Comparison of ENCODE assay signal across 18 cellular contexts in the genomic region with DNA sequence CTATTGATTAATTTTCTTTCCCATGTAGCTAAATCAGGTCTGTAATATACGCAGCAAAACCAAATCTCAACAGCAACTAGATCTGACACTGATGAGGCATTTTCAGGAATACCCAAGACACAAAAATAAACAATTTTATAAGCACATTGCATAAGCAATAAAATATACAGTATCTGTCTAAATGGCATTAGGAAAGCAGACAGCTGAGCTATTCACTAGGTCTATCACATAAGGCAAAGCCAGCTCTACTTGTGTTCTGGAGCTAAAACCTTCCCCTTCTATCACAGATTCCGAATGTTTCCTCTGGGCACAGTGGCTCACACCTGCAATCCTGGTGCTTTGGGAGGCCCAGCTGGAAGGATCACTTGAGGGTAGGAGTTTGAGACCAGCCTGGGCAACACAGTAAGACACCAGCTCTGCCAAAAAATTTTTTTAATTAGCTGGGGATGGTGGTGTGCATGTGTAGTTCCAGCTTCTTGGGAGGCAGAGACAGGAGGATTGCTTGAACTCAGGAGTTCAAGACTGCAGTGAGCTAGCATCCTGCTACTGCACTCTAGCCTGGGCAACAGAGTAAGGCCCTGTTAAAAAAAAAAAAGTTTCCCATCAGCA. TPM values are rescaled to one million over a fixed set of nuclear protein-coding genes. Genes with fewer than 3 reads are reported as not detected.
DNase-seq lines count a peak whose midpoint lies in the region; FAIRE-seq and TF ChIP-seq lines count a peak whose summit lies in the region.
"Had no signal": no experiment of that assay in that cellular context is flagged by ENCODE, and none has a peak within 500 bp of the region (broad histone marks: within the 10 kb centered on the region; RNA-seq: fewer than 3 reads in every experiment).

No MANE protein-coding gene starts in this region.

- POLR2A ChIA-PET in activated CD4-positive, alpha-beta memory T cell treated with anti-CD3 and anti-CD28 coated beads for 36 hours (lab: Charles Lee), result interaction anchor here (0.6 to 2.3 kb wide), 2 partner anchors 20 to 87 kb away, joined by 3 to 12 read pairs; a partner anchor contains a TSS
- POLR2A ChIA-PET in activated CD4-positive, alpha-beta memory T cell treated with anti-CD3 and anti-CD28 coated beads, Interleukin-2, amount 10 ng/mL, durations not matched to agents 7 days and 5 days (lab: Charles Lee), result interaction anchor here (0.8 to 10.3 kb wide), 9 partner anchors 14 to 162 kb away, joined by 3 to 83 read pairs (median 4); a partner anchor contains a TSS
- POLR2A ChIA-PET in H1 (lab: Charles Lee; ENCODE audit: partially characterized antibody), result interaction anchor here (0.9 to 1.8 kb wide), 6 partner anchors 17 to 160 kb away, joined by 3 to 9 read pairs (median 4); a partner anchor contains a TSS
- POLR2A ChIA-PET in SK-N-SH (lab: Yijun Ruan, JAX), result interaction anchor here (1.5 kb wide), 1 partner anchor 20 kb away, joined by 4 read pairs; no protein-coding TSS in a partner anchor

- H3K27ac Mint-ChIP-seq in activated CD4-positive, alpha-beta memory T cell treated with anti-CD3 and anti-CD28 coated beads for 36 hours, result peak overlapping the region; percentile 49
- no peak overlapping the region for H3K27ac Mint-ChIP-seq in activated CD4-positive, alpha-beta memory T cell treated with anti-CD3 and anti-CD28 coated beads, Interleukin-2, amount 10 ng/mL, durations not matched to agents 7 days and 5 days
- H3K27ac Mint-ChIP-seq in neural progenitor cell, result no peak overlapping the region

- H3K4me1 Mint-ChIP-seq in activated CD4-positive, alpha-beta memory T cell treated with anti-CD3 and anti-CD28 coated beads for 36 hours (ENCODE audit: low read depth), result peaks cover 48% of the 10 kb centered on the region
- H3K4me1 Mint-ChIP-seq in activated CD4-positive, alpha-beta memory T cell treated with anti-CD3 and anti-CD28 coated beads, Interleukin-2, amount 10 ng/mL, durations not matched to agents 7 days and 5 days, result peaks cover 56% of the 10 kb centered on the region
- H3K4me1 Mint-ChIP-seq in neural progenitor cell, result peaks cover 9% of the 10 kb centered on the region

- intact Hi-C loops in activated CD4-positive, alpha-beta memory T cell treated with anti-CD3 and anti-CD28 coated beads for 36 hours (cut with micrococcal nuclease), result no loop called here

- H3K9me3 Mint-ChIP-seq in activated CD4-positive, alpha-beta memory T cell treated with anti-CD3 and anti-CD28 coated beads for 36 hours, result no peaks in the 10 kb centered on the region
- no peaks in the 10 kb centered on the region for H3K9me3 Mint-ChIP-seq in activated CD4-positive, alpha-beta memory T cell treated with anti-CD3 and anti-CD28 coated beads, Interleukin-2, amount 10 ng/mL, durations not matched to agents 7 days and 5 days
- no peaks in the 10 kb centered on the region for H3K9me3 Mint-ChIP-seq in neural progenitor cell
- H3K9me3 Mint-ChIP-seq: neural crest cell had no signal

- TF ChIP-seq CTCF in H1 (IDR thresholded peaks at IDR 0.05; ENCODE audit: control extremely low read depth in 1 of 3, insufficient read depth in 1 of 3, low read depth in 1 of 3, low read length in 3 of 3) (no peak), neural progenitor cell (IDR thresholded peaks at IDR 0.05) (no peak), suprapubic skin (IDR thresholded peaks at IDR 0.05) (no peak), SK-N-SH (IDR thresholded peaks at IDR 0.05) (no peak)

- H3K27me3 ChIP-seq in Karpas-422 (ENCODE audit: low read length) (no peaks in the 10 kb centered on the region), H1 (replicated peaks in 1 of 4; ENCODE audit: control insufficient read depth in 3 of 4, extremely low read depth in 1 of 4, insufficient read depth in 3 of 4, low read length in 3 of 4) (no peaks in the 10 kb centered on the region), neural progenitor cell (no peaks in the 10 kb centered on the region), suprapubic skin (no peaks in the 10 kb centered on the region), SK-N-SH (ENCODE audit: insufficient read depth) (no peaks in the 10 kb centered on the region)
- H3K27me3 ChIP-seq: heart left ventricle, left lung, vagina had no signal

- H3K9ac ChIP-seq in Karpas-422 (ENCODE audit: low read length) (no peak overlapping the region), H1 (replicated peaks in 1 of 4; ENCODE audit: extremely low read depth in 1 of 4, low read depth in 3 of 4, low read length in 3 of 4) (no peak overlapping the region; a peak in 2 of 7 replicates), neural progenitor cell (no peak overlapping the region), SK-N-SH (no peak overlapping the region)

- no peak overlapping the region for H3K56ac ChIP-seq in H1 (replicated peaks; ENCODE audit: insufficient read length, low read depth, low read length)

- no peaks in the 10 kb centered on the region for H3K9me3 ChIP-seq in Karpas-422 (ENCODE audit: low read length)
- no peaks in the 10 kb centered on the region for H3K9me3 ChIP-seq in H1 (ENCODE audit: insufficient read depth in 2 of 2, low read depth in 1 of 2, low read length in 1 of 2)
- no peaks in the 10 kb centered on the region for H3K9me3 ChIP-seq in neural progenitor cell (ENCODE audit: low read depth)
- no peaks in the 10 kb centered on the region for H3K9me3 ChIP-seq in suprapubic skin
- no peaks in the 10 kb centered on the region for H3K9me3 ChIP-seq in SK-N-SH
- H3K9me3 ChIP-seq: heart left ventricle, left lung, vagina had no signal

- H3K27me3 Mint-ChIP-seq in activated CD4-positive, alpha-beta memory T cell treated with anti-CD3 and anti-CD28 coated beads for 36 hours, result no peaks in the 10 kb centered on the region
- H3K27me3 Mint-ChIP-seq in activated CD4-positive, alpha-beta memory T cell treated with anti-CD3 and anti-CD28 coated beads, Interleukin-2, amount 10 ng/mL, durations not matched to agents 7 days and 5 days, result no peaks in the 10 kb centered on the region
- no peaks in the 10 kb centered on the region for H3K27me3 Mint-ChIP-seq in neural progenitor cell (ENCODE audit: insufficient read depth, low read depth)

- 79% methylated on average over 2 of the region's 2 CpGs; no CpG with 5 or more reads in 1 of the 2 experiments for WGBS in H1 (ENCODE audit: extremely low coverage in 1 of 2, insufficient coverage in 1 of 2, insufficient read length in 1 of 2, insufficient replicate concordance in 2 of 2, low coverage in 1 of 2, low lambda C conversion rate in 2 of 2, missing lambda C conversion rate in 1 of 2), 2 experiments
- 94% methylated on average over 2 of the region's 2 CpGs for WGBS in suprapubic skin
- 91% methylated on average over 2 of the region's 2 CpGs for WGBS in SK-N-SH (ENCODE audit: low lambda C conversion rate)

- H3K4me3 ChIP-seq in Karpas-422 (ENCODE audit: low read length), result no peak overlapping the region
- H3K4me3 ChIP-seq in H1 (ENCODE audit: extremely low read depth in 1 of 4, insufficient read depth in 2 of 4, low read depth in 3 of 4, low read length in 4 of 4), result no peak overlapping the region; a peak in 1 of 8 replicates
- no peak overlapping the region for H3K4me3 ChIP-seq in neural progenitor cell
- H3K4me3 ChIP-seq in suprapubic skin, result no peak overlapping the region
- no peak overlapping the region for H3K4me3 ChIP-seq in SK-N-SH (ENCODE audit: low read depth in 2 of 2, low read length in 1 of 2)
- H3K4me3 ChIP-seq: heart left ventricle, left lung, vagina had no signal

- H3K23ac ChIP-seq in H1 (ENCODE audit: insufficient read length), result no peak overlapping the region

- no peak overlapping the region for H3K4ac ChIP-seq in H1 (replicated peaks; ENCODE audit: insufficient read length, low read depth, low read length)

- peaks cover 2% of the 10 kb centered on the region; the same call in 1 of the 2 replicates for H3K79me1 ChIP-seq in H1 (ENCODE audit: low read depth, low read length)

- peaks cover 11% of the 10 kb centered on the region for H3K36me3 Mint-ChIP-seq in activated CD4-positive, alpha-beta memory T cell treated with anti-CD3 and anti-CD28 coated beads for 36 hours
- H3K36me3 Mint-ChIP-seq in activated CD4-positive, alpha-beta memory T cell treated with anti-CD3 and anti-CD28 coated beads, Interleukin-2, amount 10 ng/mL, durations not matched to agents 7 days and 5 days (ENCODE audit: low read depth), result peaks cover 20% of the 10 kb centered on the region
- no peaks in the 10 kb centered on the region for H3K36me3 Mint-ChIP-seq in neural progenitor cell

- H4K20me1 ChIP-seq in Karpas-422 (ENCODE audit: insufficient read depth, low read depth, low read length) (peaks cover 21% of the 10 kb centered on the region), H1 (replicated peaks in 1 of 2; ENCODE audit: control insufficient read depth in 1 of 2, insufficient read depth in 2 of 2, low read length in 2 of 2) (peaks cover 0 to 4% of the 10 kb centered on the region in 2 experiments), neural progenitor cell (ENCODE audit: low read depth) (peaks cover 8% of the 10 kb centered on the region), SK-N-SH (ENCODE audit: insufficient read depth) (no peaks in the 10 kb centered on the region)

- CTCF ChIA-PET in activated CD4-positive, alpha-beta memory T cell treated with anti-CD3 and anti-CD28 coated beads for 36 hours (lab: Charles Lee), result interaction anchor here (0.7 to 1.3 kb wide), 2 partner anchors 25 to 30 kb away, joined by 3 to 5 read pairs; no protein-coding TSS in a partner anchor
- CTCF ChIA-PET in activated CD4-positive, alpha-beta memory T cell treated with anti-CD3 and anti-CD28 coated beads, Interleukin-2, amount 10 ng/mL, durations not matched to agents 7 days and 5 days (lab: Charles Lee), result interaction anchor here (1.5 to 2.2 kb wide), 2 partner anchors 20 to 24 kb away, joined by 7 read pairs; a partner anchor contains a TSS
- CTCF ChIA-PET in H1 (lab: Charles Lee; ENCODE audit: partially characterized antibody), result interaction anchor here (0.6 to 2.5 kb wide), 11 partner anchors 10 to 176 kb away, joined by 3 to 8 read pairs (median 4); no protein-coding TSS in a partner anchor
- CTCF ChIA-PET in SK-N-SH (lab: Yijun Ruan, JAX), result interaction anchor here (1.5 to 1.7 kb wide), 2 partner anchors 31 to 71 kb away, joined by 3 read pairs; no protein-coding TSS in a partner anchor

- H2BK20ac ChIP-seq in H1 (ENCODE audit: low read length), result no peak overlapping the region

- no peaks in the 10 kb centered on the region for H3K36me3 ChIP-seq in Karpas-422 (ENCODE audit: insufficient read depth, low read length)
- H3K36me3 ChIP-seq in H1 (ENCODE audit: control insufficient read depth in 2 of 4, insufficient read depth in 4 of 4, low read length in 3 of 4), result no peaks in the 10 kb centered on the region
- H3K36me3 ChIP-seq in neural progenitor cell, result no peaks in the 10 kb centered on the region
- no peaks in the 10 kb centered on the region for H3K36me3 ChIP-seq in suprapubic skin
- H3K36me3 ChIP-seq in SK-N-SH (replicated peaks in 1 of 2; ENCODE audit: control insufficient read depth in 1 of 2, insufficient read depth in 2 of 2, low read length in 1 of 2), result no peaks in the 10 kb centered on the region
- H3K36me3 ChIP-seq: vagina had no signal

- H3K14ac ChIP-seq in H1 (ENCODE audit: insufficient read length), result no peak overlapping the region

- H3K9me2 ChIP-seq in Karpas-422 (replicated peaks; ENCODE audit: insufficient read depth, low read length) (no peaks in the 10 kb centered on the region), SK-N-SH (no peaks in the 10 kb centered on the region)

- H4K5ac ChIP-seq in H1 (ENCODE audit: insufficient read length, low read depth, low read length), result no peak overlapping the region

- TF ChIP-seq POLR2A in H1 (IDR thresholded peaks at IDR 0.05; ENCODE audit: control extremely low read depth in 1 of 2, low read depth in 2 of 2, low read length in 2 of 2) (no peak), suprapubic skin (IDR thresholded peaks at IDR 0.05) (no peak)

- no peak overlapping the region for H2BK120ac ChIP-seq in H1 (replicated peaks; ENCODE audit: low read depth, low read length)

- H4K8ac ChIP-seq in H1 (ENCODE audit: extremely low read depth, insufficient read depth, low read length), result no peak overlapping the region

- no peak for DNase-seq in activated CD4-positive, alpha-beta memory T cell treated with anti-CD3 and anti-CD28 coated beads for 36 hours
- no peak for DNase-seq in activated CD4-positive, alpha-beta memory T cell treated with anti-CD3 and anti-CD28 coated beads, Interleukin-2, amount 10 ng/mL, durations not matched to agents 7 days and 5 days
- DNase-seq in Karpas-422, result no peak
- no peak for DNase-seq in H1 (ENCODE audit: low read depth in 1 of 2, low spot score in 2 of 2)
- DNase-seq in neural progenitor cell (ENCODE audit: low spot score), result peak; percentile 16
- no peak for DNase-seq in suprapubic skin (ENCODE audit: low spot score in 2 of 2)
- no peak for DNase-seq in H4 (ENCODE audit: low spot score)
- no peak for DNase-seq in SK-N-SH
- DNase-seq: activated CD8-positive, alpha-beta memory T cell treated with anti-CD3 and anti-CD28 coated beads, Interleukin-2, amount 50 U/mL, for 4 hours; heart left ventricle; Kasumi-1; left lung; NCI-H146; stimulated activated CD4-positive, alpha-beta T cell treated with anti-CD3 and anti-CD28 coated beads, Interleukin-2, amount 100 ng/mL, for 24 hours; WERI-Rb-1 had no signal

- H2BK15ac ChIP-seq in H1 (ENCODE audit: low read length), result no peak overlapping the region

- H3F3A ChIP-seq in neural progenitor cell (ENCODE audit: low read depth) (peaks cover 19% of the 10 kb centered on the region), SK-N-SH (replicated peaks; ENCODE audit: insufficient read depth) (no peaks in the 10 kb centered on the region)

- no peak overlapping the region for H3K4me3 Mint-ChIP-seq in activated CD4-positive, alpha-beta memory T cell treated with anti-CD3 and anti-CD28 coated beads for 36 hours
- no peak overlapping the region for H3K4me3 Mint-ChIP-seq in activated CD4-positive, alpha-beta memory T cell treated with anti-CD3 and anti-CD28 coated beads, Interleukin-2, amount 10 ng/mL, durations not matched to agents 7 days and 5 days
- H3K4me3 Mint-ChIP-seq in neural progenitor cell, result no peak overlapping the region
- H3K4me3 Mint-ChIP-seq: neural crest cell had no signal

- H3K27ac ChIP-seq in Karpas-422 (ENCODE audit: low read length), result peak overlapping the region; percentile 43; the same call in 1 of the 2 replicates
- no peak overlapping the region for H3K27ac ChIP-seq in H1 (ENCODE audit: low read depth, low read length)
- H3K27ac ChIP-seq in neural progenitor cell, result peak overlapping the region; percentile 73
- no peak overlapping the region for H3K27ac ChIP-seq in suprapubic skin
- no peak overlapping the region for H3K27ac ChIP-seq in SK-N-SH (ENCODE audit: low read depth in 2 of 2, low read length in 1 of 2)
- H3K27ac ChIP-seq: heart left ventricle, vagina, WERI-Rb-1 had no signal

- no peak overlapping the region for H2AK5ac ChIP-seq in H1 (ENCODE audit: low read depth, low read length)

- TF ChIP-seq RAD21 in H1 (IDR thresholded peaks at IDR 0.05 in 1 of 2, conservative IDR thresholded peaks at IDR 0.05 in 1 of 2; ENCODE audit: low read depth in 2 of 2, low read length in 2 of 2) (no peak), SK-N-SH (IDR thresholded peaks at IDR 0.05; ENCODE audit: low read length) (no peak)

- H3K4me1 ChIP-seq in Karpas-422 (ENCODE audit: low read length), result peaks cover 46% of the 10 kb centered on the region
- peaks cover 0 to 12% (median 5%) of the 10 kb centered on the region in 4 experiments; a peak in 5 of 7 replicates for H3K4me1 ChIP-seq in H1 (replicated peaks in 1 of 4; ENCODE audit: control insufficient read depth in 3 of 4, insufficient read depth in 4 of 4, low read length in 3 of 4)
- H3K4me1 ChIP-seq in neural progenitor cell, result peaks cover 15% of the 10 kb centered on the region
- H3K4me1 ChIP-seq in suprapubic skin, result peaks cover 21% of the 10 kb centered on the region
- no peaks in the 10 kb centered on the region; a peak in 1 of 4 replicates for H3K4me1 ChIP-seq in SK-N-SH (ENCODE audit: control insufficient read depth in 1 of 2, insufficient read depth in 2 of 2, low read depth in 1 of 2, low read length in 1 of 2)

- no peak overlapping the region for H4K91ac ChIP-seq in H1 (replicated peaks; ENCODE audit: insufficient read length, low read length)

- H3K18ac ChIP-seq in H1 (ENCODE audit: extremely low read depth, low read length), result no peak overlapping the region

- TF ChIP-seq EP300 in H1 (IDR thresholded peaks at IDR 0.05; ENCODE audit: borderline replicate concordance in 1 of 2, low read depth in 2 of 2, low read length in 2 of 2) (no peak), suprapubic skin (IDR thresholded peaks at IDR 0.05) (no peak), SK-N-SH (IDR thresholded peaks at IDR 0.05; ENCODE audit: borderline replicate concordance in 1 of 2, low read depth in 1 of 2, low read length in 1 of 2) (no peak)

- H3K4me2 ChIP-seq in Karpas-422 (ENCODE audit: low read depth, low read length, poor library complexity, severe bottlenecking) (peak overlapping the region; percentile 19), H1 (ENCODE audit: insufficient read depth in 1 of 2, low read depth in 2 of 2, low read length in 2 of 2) (peak overlapping the region; percentile 3 to 42; a peak in 1 of 4 replicates), neural progenitor cell (peak overlapping the region; percentile 53), SK-N-SH (no peak overlapping the region)

- H2BK12ac ChIP-seq in H1 (ENCODE audit: low read depth, low read length), result 0 out of 2 replicates have a peak overlapping the region, but pooled peaks have one; percentile 27

- no peak for FAIRE-seq in H1 (lab: Jason Lieb, UNC)
- FAIRE-seq: A204.1 had no signal

- H2BK5ac ChIP-seq in H1 (ENCODE audit: low read depth, low read length), result no peak overlapping the region; the same call in 1 of the 2 replicates

- no peaks in the 10 kb centered on the region; the same call in 1 of the 2 replicates for H3K23me2 ChIP-seq in H1 (ENCODE audit: low read depth, low read length)

- H2AFZ ChIP-seq in Karpas-422 (ENCODE audit: low read length), result no peak overlapping the region
- no peak overlapping the region for H2AFZ ChIP-seq in H1 (ENCODE audit: low read length)
- H2AFZ ChIP-seq in neural progenitor cell (replicated peaks), result no peak overlapping the region
- no peak overlapping the region for H2AFZ ChIP-seq in SK-N-SH (ENCODE audit: low read depth)

- H3K79me2 ChIP-seq in Karpas-422 (ENCODE audit: low read length) (peaks cover 99% of the 10 kb centered on the region), H1 (ENCODE audit: control insufficient read depth in 1 of 2, insufficient read depth in 2 of 2, low read length in 2 of 2) (peaks cover 3 to 87% of the 10 kb centered on the region in 2 experiments; a peak in 3 of 4 replicates), neural progenitor cell (ENCODE audit: low read depth) (peaks cover 92% of the 10 kb centered on the region), SK-N-SH (ENCODE audit: insufficient read depth) (peaks cover 30% of the 10 kb centered on the region)

RNA-seq across cellular contexts. Expression of a gene that starts 21.1 kb away (rescaled TPM):
- total RNA-seq in activated CD4-positive, alpha-beta memory T cell treated with anti-CD3 and anti-CD28 coated beads for 36 hours, result 10 to 100 TPM; 68.8 to 73.3 TPM
- total RNA-seq in activated CD4-positive, alpha-beta memory T cell treated with anti-CD3 and anti-CD28 coated beads, Interleukin-2, amount 10 ng/mL, durations not matched to agents 7 days and 5 days, result 10 to 100 TPM; 82.9 to 90.8 TPM
- 72.2 and 85.2 TPM in 2 replicates for total RNA-seq in Karpas-422 (2014; rRNA removed; shearing (Covaris generic); ENCODE audit: low replicate concordance)
- 54.0 and 54.5 TPM in 2 replicates for total RNA-seq in H1 (2021; fragmentation: NEBNext Ultra II Directional; extraction: Animal tissue kit (Norgen Biotek cat#: 25700))
- polyA plus RNA-seq in H1 (2011; rRNA removed) (11.6 and 16.4 TPM in 2 replicates), SK-N-SH (2012; rRNA removed) (11.2 and 13.0 TPM in 2 replicates)
- polyA plus RNA-seq in H1 (2011; cell fraction: cytosol; rRNA removed), result 28.2 TPM
- 22.1 TPM for polyA plus RNA-seq in H1 (2011; cell fraction: nucleus; rRNA removed)
- 31.5 to 52.7 TPM (median 36.8 TPM) in 4 replicates for polyA plus RNA-seq in H1 (2012, experiment 1 of 2)
- polyA plus RNA-seq in H1 (2012, experiment 2 of 2), result 6.6 TPM
- polyA plus RNA-seq in H1 (2013, experiment 1 of 2), result 44.5 TPM
- 43.4 TPM for polyA plus RNA-seq in H1 (2013, experiment 2 of 2)
- polyA minus RNA-seq in H1 (2011; rRNA and poly(A)+ RNA removed), result 50.2 and 63.2 TPM in 2 replicates
- polyA minus RNA-seq in H1 (2011; cell fraction: cytosol; rRNA and poly(A)+ RNA removed), result 27.0 TPM
- 39.9 TPM for polyA minus RNA-seq in H1 (2011; cell fraction: nucleus; rRNA and poly(A)+ RNA removed)
- total RNA-seq in neural progenitor cell (ENCODE audit: low replicate concordance) (47.7 and 57.9 TPM in 2 replicates), suprapubic skin (10 to 100 TPM; 36.9 to 49.2 (median 38.7) TPM)
- total RNA-seq in H4 (2014; rRNA removed; shearing (Covaris generic)), result 26.1 and 31.9 TPM in 2 replicates
- polyA plus RNA-seq in SK-N-SH (2012; cell fraction: cytosol; rRNA removed), result 15.5 and 17.9 TPM in 2 replicates
- polyA plus RNA-seq in SK-N-SH (2012; cell fraction: nucleus; rRNA removed), result 15.9 and 26.6 TPM in 2 replicates

Comparison
In these comparisons a context has a peak if more than half of its experiments do, and no peak if none do; other contexts are left out.
1. H3K27ac ChIP-seq: peak in Karpas-422 (single experiment) and neural progenitor cell (single experiment); none in H1 (single experiment), suprapubic skin (single experiment) and SK-N-SH (0 of 2).